Comparison of ENCODE assay signal across 1 cellular context in the genomic region with DNA sequence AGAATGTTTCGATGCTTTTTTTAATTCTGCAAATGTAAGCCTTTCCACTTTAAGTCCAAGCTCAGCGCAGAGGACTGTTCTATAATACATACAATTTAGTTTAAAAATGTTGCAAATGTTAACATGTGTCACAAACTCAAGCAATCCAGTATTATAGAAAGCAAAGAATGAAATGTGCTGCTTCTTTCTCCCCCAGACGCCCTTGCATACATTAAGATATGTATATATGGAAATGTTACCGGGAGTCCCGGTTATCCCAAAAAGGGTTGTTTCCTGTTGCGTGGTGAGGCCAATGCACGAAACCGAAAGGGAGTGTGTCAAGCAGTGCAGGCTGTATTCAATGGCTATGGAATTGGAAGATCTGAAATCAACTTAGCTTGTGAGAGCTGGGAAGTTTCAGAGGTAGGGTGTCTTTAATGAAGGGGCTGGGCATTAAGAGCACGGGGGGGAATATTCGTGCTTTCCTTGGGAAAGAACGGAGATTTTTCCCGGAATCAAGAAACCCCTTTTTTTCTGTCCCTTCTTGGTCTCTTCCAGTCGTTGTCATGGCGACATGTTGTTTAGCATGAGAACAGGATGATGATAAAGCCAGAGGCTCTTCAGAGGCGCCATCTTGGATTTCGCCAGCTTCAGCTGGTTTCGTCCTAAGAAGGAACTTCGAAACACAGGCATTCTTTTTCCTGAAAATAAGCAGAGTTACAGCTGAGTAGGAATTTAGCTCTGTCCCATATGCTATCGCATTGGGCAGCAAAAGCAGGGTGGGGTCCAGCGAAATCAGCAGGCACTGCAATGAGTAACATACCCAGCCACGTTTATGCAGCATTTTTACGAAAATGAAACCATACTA.
A peak's percentile ranks its signal among the peaks of the same experiment; 100 is the strongest.
TF ChIP-seq lines count a peak whose summit lies in the region.

No MANE protein-coding gene starts in this region.

TF ChIP-seq in GM12878, 131 proteins besides CTCF, POLR2A, EP300 and RAD21 (continued from another document and continues in another):
- TF ChIP-seq, protein P1, sequence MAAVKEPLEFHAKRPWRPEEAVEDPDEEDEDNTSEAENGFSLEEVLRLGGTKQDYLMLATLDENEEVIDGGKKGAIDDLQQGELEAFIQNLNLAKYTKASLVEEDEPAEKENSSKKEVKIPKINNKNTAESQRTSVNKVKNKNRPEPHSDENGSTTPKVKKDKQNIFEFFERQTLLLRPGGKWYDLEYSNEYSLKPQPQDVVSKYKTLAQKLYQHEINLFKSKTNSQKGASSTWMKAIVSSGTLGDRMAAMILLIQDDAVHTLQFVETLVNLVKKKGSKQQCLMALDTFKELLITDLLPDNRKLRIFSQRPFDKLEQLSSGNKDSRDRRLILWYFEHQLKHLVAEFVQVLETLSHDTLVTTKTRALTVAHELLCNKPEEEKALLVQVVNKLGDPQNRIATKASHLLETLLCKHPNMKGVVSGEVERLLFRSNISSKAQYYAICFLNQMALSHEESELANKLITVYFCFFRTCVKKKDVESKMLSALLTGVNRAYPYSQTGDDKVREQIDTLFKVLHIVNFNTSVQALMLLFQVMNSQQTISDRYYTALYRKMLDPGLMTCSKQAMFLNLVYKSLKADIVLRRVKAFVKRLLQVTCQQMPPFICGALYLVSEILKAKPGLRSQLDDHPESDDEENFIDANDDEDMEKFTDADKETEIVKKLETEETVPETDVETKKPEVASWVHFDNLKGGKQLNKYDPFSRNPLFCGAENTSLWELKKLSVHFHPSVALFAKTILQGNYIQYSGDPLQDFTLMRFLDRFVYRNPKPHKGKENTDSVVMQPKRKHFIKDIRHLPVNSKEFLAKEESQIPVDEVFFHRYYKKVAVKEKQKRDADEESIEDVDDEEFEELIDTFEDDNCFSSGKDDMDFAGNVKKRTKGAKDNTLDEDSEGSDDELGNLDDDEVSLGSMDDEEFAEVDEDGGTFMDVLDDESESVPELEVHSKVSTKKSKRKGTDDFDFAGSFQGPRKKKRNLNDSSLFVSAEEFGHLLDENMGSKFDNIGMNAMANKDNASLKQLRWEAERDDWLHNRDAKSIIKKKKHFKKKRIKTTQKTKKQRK (IDR thresholded peaks at IDR 0.05; ENCODE audit: low read depth, low read length), result no peak
- TF ChIP-seq STAT1 (conservative IDR thresholded peaks at IDR 0.05), result no peak
- TF ChIP-seq, protein P2, sequence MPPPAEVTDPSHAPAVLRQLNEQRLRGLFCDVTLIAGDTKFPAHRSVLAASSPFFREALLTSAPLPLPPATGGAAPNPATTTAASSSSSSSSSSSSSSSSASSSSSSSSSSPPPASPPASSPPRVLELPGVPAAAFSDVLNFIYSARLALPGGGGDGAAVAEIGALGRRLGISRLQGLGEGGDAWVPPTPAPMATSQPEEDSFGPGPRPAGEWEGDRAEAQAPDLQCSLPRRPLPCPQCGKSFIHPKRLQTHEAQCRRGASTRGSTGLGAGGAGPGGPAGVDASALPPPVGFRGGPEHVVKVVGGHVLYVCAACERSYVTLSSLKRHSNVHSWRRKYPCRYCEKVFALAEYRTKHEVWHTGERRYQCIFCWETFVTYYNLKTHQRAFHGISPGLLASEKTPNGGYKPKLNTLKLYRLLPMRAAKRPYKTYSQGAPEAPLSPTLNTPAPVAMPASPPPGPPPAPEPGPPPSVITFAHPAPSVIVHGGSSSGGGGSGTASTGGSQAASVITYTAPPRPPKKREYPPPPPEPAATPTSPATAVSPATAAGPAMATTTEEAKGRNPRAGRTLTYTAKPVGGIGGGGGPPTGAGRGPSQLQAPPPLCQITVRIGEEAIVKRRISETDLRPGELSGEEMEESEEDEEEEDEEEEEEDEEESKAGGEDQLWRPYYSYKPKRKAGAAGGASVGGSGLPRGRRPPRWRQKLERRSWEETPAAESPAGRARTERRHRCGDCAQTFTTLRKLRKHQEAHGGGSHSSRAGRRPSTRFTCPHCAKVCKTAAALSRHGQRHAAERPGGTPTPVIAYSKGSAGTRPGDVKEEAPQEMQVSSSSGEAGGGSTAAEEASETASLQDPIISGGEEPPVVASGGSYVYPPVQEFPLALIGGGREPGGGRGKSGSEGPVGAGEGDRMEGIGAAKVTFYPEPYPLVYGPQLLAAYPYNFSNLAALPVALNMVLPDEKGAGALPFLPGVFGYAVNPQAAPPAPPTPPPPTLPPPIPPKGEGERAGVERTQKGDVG (CRISPR knock-in tag; IDR thresholded peaks at IDR 0.05), result no peak
- peak; percentile 92 for TF ChIP-seq MXI1 (IDR thresholded peaks at IDR 0.05; ENCODE audit: low read depth, low read length)
- peak; percentile 87; the same call in 1 of the 2 replicates for TF ChIP-seq WRNIP1 (IDR thresholded peaks at IDR 0.05; ENCODE audit: borderline replicate concordance, low read depth, low read length)
- no peak for TF ChIP-seq NR2F1 (conservative IDR thresholded peaks at IDR 0.05)
- TF ChIP-seq POU2F2 (IDR thresholded peaks at IDR 0.05; ENCODE audit: borderline replicate concordance, low read depth, low read length), result peak; percentile 87; the same call in 2 of the 3 replicates
- TF ChIP-seq, protein P3, sequence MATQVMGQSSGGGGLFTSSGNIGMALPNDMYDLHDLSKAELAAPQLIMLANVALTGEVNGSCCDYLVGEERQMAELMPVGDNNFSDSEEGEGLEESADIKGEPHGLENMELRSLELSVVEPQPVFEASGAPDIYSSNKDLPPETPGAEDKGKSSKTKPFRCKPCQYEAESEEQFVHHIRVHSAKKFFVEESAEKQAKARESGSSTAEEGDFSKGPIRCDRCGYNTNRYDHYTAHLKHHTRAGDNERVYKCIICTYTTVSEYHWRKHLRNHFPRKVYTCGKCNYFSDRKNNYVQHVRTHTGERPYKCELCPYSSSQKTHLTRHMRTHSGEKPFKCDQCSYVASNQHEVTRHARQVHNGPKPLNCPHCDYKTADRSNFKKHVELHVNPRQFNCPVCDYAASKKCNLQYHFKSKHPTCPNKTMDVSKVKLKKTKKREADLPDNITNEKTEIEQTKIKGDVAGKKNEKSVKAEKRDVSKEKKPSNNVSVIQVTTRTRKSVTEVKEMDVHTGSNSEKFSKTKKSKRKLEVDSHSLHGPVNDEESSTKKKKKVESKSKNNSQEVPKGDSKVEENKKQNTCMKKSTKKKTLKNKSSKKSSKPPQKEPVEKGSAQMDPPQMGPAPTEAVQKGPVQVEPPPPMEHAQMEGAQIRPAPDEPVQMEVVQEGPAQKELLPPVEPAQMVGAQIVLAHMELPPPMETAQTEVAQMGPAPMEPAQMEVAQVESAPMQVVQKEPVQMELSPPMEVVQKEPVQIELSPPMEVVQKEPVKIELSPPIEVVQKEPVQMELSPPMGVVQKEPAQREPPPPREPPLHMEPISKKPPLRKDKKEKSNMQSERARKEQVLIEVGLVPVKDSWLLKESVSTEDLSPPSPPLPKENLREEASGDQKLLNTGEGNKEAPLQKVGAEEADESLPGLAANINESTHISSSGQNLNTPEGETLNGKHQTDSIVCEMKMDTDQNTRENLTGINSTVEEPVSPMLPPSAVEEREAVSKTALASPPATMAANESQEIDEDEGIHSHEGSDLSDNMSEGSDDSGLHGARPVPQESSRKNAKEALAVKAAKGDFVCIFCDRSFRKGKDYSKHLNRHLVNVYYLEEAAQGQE (IDR thresholded peaks at IDR 0.05; ENCODE audit: low read depth, low read length), result no peak
- TF ChIP-seq IRF4 (IDR thresholded peaks at IDR 0.05; ENCODE audit: low read depth, low read length), result peak; percentile 18; the same call in 1 of the 2 replicates
- peak; percentile 94 for TF ChIP-seq SIN3A (IDR thresholded peaks at IDR 0.05; ENCODE audit: low read depth, low read length)
- no peak for TF ChIP-seq SMC3 (IDR thresholded peaks at IDR 0.05; ENCODE audit: borderline replicate concordance, low read length)
- TF ChIP-seq, protein P4, sequence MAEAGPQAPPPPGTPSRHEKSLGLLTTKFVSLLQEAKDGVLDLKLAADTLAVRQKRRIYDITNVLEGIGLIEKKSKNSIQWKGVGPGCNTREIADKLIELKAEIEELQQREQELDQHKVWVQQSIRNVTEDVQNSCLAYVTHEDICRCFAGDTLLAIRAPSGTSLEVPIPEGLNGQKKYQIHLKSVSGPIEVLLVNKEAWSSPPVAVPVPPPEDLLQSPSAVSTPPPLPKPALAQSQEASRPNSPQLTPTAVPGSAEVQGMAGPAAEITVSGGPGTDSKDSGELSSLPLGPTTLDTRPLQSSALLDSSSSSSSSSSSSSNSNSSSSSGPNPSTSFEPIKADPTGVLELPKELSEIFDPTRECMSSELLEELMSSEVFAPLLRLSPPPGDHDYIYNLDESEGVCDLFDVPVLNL (IDR thresholded peaks at IDR 0.05; ENCODE audit: low read depth, low read length), result no peak
- TF ChIP-seq, protein P5, sequence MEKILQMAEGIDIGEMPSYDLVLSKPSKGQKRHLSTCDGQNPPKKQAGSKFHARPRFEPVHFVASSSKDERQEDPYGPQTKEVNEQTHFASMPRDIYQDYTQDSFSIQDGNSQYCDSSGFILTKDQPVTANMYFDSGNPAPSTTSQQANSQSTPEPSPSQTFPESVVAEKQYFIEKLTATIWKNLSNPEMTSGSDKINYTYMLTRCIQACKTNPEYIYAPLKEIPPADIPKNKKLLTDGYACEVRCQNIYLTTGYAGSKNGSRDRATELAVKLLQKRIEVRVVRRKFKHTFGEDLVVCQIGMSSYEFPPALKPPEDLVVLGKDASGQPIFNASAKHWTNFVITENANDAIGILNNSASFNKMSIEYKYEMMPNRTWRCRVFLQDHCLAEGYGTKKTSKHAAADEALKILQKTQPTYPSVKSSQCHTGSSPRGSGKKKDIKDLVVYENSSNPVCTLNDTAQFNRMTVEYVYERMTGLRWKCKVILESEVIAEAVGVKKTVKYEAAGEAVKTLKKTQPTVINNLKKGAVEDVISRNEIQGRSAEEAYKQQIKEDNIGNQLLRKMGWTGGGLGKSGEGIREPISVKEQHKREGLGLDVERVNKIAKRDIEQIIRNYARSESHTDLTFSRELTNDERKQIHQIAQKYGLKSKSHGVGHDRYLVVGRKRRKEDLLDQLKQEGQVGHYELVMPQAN (conservative IDR thresholded peaks at IDR 0.05), result peak; percentile 66; the same call in 1 of the 2 replicates
- no peak for TF ChIP-seq STAT3 (IDR thresholded peaks at IDR 0.05; ENCODE audit: low read depth, low read length)
- TF ChIP-seq POLR2AphosphoS2 (IDR thresholded peaks at IDR 0.05; ENCODE audit: low read depth, low read length), result no peak
- no peak for TF ChIP-seq BCL11A (IDR thresholded peaks at IDR 0.05; ENCODE audit: low read depth, low read length)
- no peak for TF ChIP-seq ZSCAN29 (IDR thresholded peaks at IDR 0.05)
- TF ChIP-seq BRCA1 (IDR thresholded peaks at IDR 0.05; ENCODE audit: low read depth, low read length), result no peak
- no peak for TF ChIP-seq DPF2 (IDR thresholded peaks at IDR 0.05)
- TF ChIP-seq ZBED1 (IDR thresholded peaks at IDR 0.05; ENCODE audit: borderline replicate concordance), result no peak
- no peak for TF ChIP-seq ZNF24 (IDR thresholded peaks at IDR 0.05)
- peak; percentile 98 for TF ChIP-seq KLF5 (IDR thresholded peaks at IDR 0.05; ENCODE audit: partially characterized antibody)
- TF ChIP-seq, protein P6, sequence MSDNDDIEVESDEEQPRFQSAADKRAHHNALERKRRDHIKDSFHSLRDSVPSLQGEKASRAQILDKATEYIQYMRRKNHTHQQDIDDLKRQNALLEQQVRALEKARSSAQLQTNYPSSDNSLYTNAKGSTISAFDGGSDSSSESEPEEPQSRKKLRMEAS (IDR thresholded peaks at IDR 0.05; ENCODE audit: low read depth, low read length), result no peak
- 0 out of 2 replicates have a peak, but pooled peaks have one; percentile 21 for TF ChIP-seq TBL1XR1 (IDR thresholded peaks at IDR 0.05; ENCODE audit: low read depth, low read length)
- peak; percentile 86; the same call in 1 of the 2 replicates for TF ChIP-seq NBN (IDR thresholded peaks at IDR 0.05)
- TF ChIP-seq CEBPB (IDR thresholded peaks at IDR 0.05; ENCODE audit: borderline replicate concordance in 1 of 2, low read depth in 2 of 2, low read length in 2 of 2), result no peak
- no peak for TF ChIP-seq SPI1 (IDR thresholded peaks at IDR 0.05; ENCODE audit: borderline replicate concordance, insufficient read depth, low read depth, low read length)
- TF ChIP-seq SREBF2 (IDR thresholded peaks at IDR 0.05; ENCODE audit: low read length), result no peak
- TF ChIP-seq SREBF1 (IDR thresholded peaks at IDR 0.05; ENCODE audit: low read length), result peak; percentile 93
- peak; percentile 72 to 83 for TF ChIP-seq IKZF2 (IDR thresholded peaks at IDR 0.05)
- TF ChIP-seq, protein P7, sequence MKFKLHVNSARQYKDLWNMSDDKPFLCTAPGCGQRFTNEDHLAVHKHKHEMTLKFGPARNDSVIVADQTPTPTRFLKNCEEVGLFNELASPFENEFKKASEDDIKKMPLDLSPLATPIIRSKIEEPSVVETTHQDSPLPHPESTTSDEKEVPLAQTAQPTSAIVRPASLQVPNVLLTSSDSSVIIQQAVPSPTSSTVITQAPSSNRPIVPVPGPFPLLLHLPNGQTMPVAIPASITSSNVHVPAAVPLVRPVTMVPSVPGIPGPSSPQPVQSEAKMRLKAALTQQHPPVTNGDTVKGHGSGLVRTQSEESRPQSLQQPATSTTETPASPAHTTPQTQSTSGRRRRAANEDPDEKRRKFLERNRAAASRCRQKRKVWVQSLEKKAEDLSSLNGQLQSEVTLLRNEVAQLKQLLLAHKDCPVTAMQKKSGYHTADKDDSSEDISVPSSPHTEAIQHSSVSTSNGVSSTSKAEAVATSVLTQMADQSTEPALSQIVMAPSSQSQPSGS (IDR thresholded peaks at IDR 0.05; ENCODE audit: low read length), result no peak
- TF ChIP-seq, protein P8, sequence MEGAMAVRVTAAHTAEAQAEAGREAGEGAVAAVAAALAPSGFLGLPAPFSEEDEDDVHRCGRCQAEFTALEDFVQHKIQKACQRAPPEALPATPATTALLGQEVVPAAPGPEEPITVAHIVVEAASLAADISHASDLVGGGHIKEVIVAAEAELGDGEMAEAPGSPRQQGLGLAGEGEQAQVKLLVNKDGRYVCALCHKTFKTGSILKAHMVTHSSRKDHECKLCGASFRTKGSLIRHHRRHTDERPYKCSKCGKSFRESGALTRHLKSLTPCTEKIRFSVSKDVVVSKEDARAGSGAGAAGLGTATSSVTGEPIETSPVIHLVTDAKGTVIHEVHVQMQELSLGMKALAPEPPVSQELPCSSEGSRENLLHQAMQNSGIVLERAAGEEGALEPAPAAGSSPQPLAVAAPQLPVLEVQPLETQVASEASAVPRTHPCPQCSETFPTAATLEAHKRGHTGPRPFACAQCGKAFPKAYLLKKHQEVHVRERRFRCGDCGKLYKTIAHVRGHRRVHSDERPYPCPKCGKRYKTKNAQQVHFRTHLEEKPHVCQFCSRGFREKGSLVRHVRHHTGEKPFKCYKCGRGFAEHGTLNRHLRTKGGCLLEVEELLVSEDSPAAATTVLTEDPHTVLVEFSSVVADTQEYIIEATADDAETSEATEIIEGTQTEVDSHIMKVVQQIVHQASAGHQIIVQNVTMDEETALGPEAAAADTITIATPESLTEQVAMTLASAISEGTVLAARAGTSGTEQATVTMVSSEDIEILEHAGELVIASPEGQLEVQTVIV (IDR thresholded peaks at IDR 0.05; ENCODE audit: borderline replicate concordance, partially characterized antibody), result peak; percentile 83
- TF ChIP-seq YBX1 (IDR thresholded peaks at IDR 0.05), result no peak
- TF ChIP-seq SMAD1 (IDR thresholded peaks at IDR 0.05; ENCODE audit: low read depth, partially characterized antibody), result peak; percentile 74
- TF ChIP-seq NR2C1 (IDR thresholded peaks at IDR 0.05), result no peak; the same call in 1 of the 2 replicates
- no peak for TF ChIP-seq ETV6 (conservative IDR thresholded peaks at IDR 0.05 in 1 of 2, IDR thresholded peaks at IDR 0.05 in 1 of 2; ENCODE audit: borderline replicate concordance in 1 of 2, low read depth in 1 of 2)
- peak; percentile 86; the same call in 1 of the 2 replicates for TF ChIP-seq EZH2 (IDR thresholded peaks at IDR 0.05; ENCODE audit: borderline replicate concordance, control insufficient read depth, low read depth, low read length)
- no peak for TF ChIP-seq HDAC6 (IDR thresholded peaks at IDR 0.05; ENCODE audit: unreplicated experiment)
- no peak for TF ChIP-seq TARDBP (IDR thresholded peaks at IDR 0.05; ENCODE audit: borderline replicate concordance)
- TF ChIP-seq POLR2AphosphoS5 (IDR thresholded peaks at IDR 0.05; ENCODE audit: low read length), result peak; percentile 85
- no peak for TF ChIP-seq NRF1 (conservative IDR thresholded peaks at IDR 0.05; ENCODE audit: low read depth, low read length)
